11 cellular contexts compared by ENCODE assay signal in the genomic region with DNA sequence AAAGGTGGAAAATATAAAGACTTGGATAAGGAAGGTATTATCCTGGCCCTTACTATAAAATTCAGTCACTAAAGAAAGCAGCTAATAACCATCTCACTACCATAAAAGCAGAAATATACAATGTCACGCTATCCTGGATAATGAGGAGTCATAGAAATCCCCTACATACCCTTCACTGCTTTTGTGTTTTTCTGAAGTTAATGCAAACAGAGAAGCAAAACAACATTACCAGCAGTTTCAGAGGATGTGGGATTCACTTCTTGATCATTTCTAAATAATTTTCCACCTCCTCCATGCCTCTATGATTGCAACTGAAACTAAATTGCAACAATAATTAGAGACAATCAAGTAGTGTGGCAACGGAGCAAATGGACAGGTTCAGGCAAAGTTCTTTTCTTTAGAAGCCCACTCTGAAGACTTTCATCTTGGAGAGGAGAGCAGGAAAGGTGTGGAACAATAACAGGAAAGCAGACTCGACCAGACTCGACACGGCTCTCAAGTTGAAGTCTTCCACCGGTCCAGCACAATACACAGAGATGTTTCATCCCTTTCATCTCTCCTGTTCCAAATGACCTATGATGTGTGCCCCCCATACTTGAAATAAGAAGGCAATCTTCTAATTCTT. TPM values are rescaled to one million over a fixed set of nuclear protein-coding genes. Genes with fewer than 3 reads are reported as not detected.
A peak's percentile ranks its signal among the peaks of the same experiment; 100 is the strongest.
DNase-seq lines count a peak whose midpoint lies in the region; ATAC-seq, FAIRE-seq and TF ChIP-seq lines count a peak whose summit lies in the region.
"Had no signal": no experiment of that assay in that cellular context is flagged by ENCODE, and none has a peak within 500 bp of the region (broad histone marks: within the 10 kb centered on the region; RNA-seq: fewer than 3 reads in every experiment).

No MANE protein-coding gene starts in this region.

- no peaks in the 10 kb centered on the region for H3K27me3 Mint-ChIP-seq in activated naive CD8-positive, alpha-beta T cell treated with anti-CD3 and anti-CD28 coated beads, Interleukin-2, amount 10 ng/mL, durations not matched to agents 7 days and 5 days

- no peak overlapping the region for H3K4me3 ChIP-seq in gastrocnemius medialis

- no peaks in the 10 kb centered on the region for H3K9me3 ChIP-seq in gastrocnemius medialis

- peaks cover 10% of the 10 kb centered on the region for H3K36me3 Mint-ChIP-seq in activated naive CD8-positive, alpha-beta T cell treated with anti-CD3 and anti-CD28 coated beads, Interleukin-2, amount 10 ng/mL, durations not matched to agents 7 days and 5 days

- H3K4me3 Mint-ChIP-seq in activated naive CD8-positive, alpha-beta T cell treated with anti-CD3 and anti-CD28 coated beads, Interleukin-2, amount 10 ng/mL, durations not matched to agents 7 days and 5 days = peak overlapping the region; percentile 79

- H3K9me3 Mint-ChIP-seq in activated naive CD8-positive, alpha-beta T cell treated with anti-CD3 and anti-CD28 coated beads, Interleukin-2, amount 10 ng/mL, durations not matched to agents 7 days and 5 days = no peaks in the 10 kb centered on the region

- peak; percentile 21 for DNase-seq in DMS79 treated with DMSO at 0.1 percent for 48 hours (lab: John Stamatoyannopoulos, UW)
- DNase-seq in DMS79 (lab: John Stamatoyannopoulos, UW) = no peak
- no peak for DNase-seq in activated naive CD8-positive, alpha-beta T cell treated with anti-CD3 and anti-CD28 coated beads, Interleukin-2, amount 10 ng/mL, durations not matched to agents 7 days and 5 days
- no peak for DNase-seq in gastrocnemius medialis
- no peak for DNase-seq in HTR-8/SVneo (ENCODE audit: insufficient read length, low spot score)
- no peak for DNase-seq in DMS53 treated with DMSO at 0.1 percent for 48 hours (lab: John Stamatoyannopoulos, UW; ENCODE audit: unreplicated experiment)
- DNase-seq: DND-41, SHP77 had no signal

- no peaks in the 10 kb centered on the region for H3K36me3 ChIP-seq in gastrocnemius medialis

- peaks cover 36% of the 10 kb centered on the region for H3K4me1 Mint-ChIP-seq in activated naive CD8-positive, alpha-beta T cell treated with anti-CD3 and anti-CD28 coated beads, Interleukin-2, amount 10 ng/mL, durations not matched to agents 7 days and 5 days

- peaks cover 41 to 50% of the 10 kb centered on the region in 2 donors for H3K4me1 ChIP-seq in gastrocnemius medialis

- POLR2A ChIA-PET in activated naive CD8-positive, alpha-beta T cell treated with anti-CD3 and anti-CD28 coated beads, Interleukin-2, amount 10 ng/mL, durations not matched to agents 7 days and 5 days (lab: Charles Lee) = interaction anchor here (0.9 to 1.7 kb wide), 5 partner anchors 8 to 29 kb away, joined by 3 to 9 read pairs (median 4); no protein-coding TSS in a partner anchor

- peak overlapping the region in 3 of 4 donors; percentile 36 to 67 (median 58) for H3K27ac ChIP-seq in gastrocnemius medialis
- H3K27ac ChIP-seq: 22Rv1 had no signal

- in situ Hi-C loops in gastrocnemius medialis (cut with MboI; ENCODE audit: low sequenced_read_pairs in 4 of 4) = no loop called here

- intact Hi-C loops in gastrocnemius medialis (cut with DNase I; ENCODE audit: low total_unique reads) = no loop called here

- no peak for TF ChIP-seq CTCF in gastrocnemius medialis (IDR thresholded peaks at IDR 0.05 in 4 of 5, conservative IDR thresholded peaks at IDR 0.05 in 1 of 5)

- ATAC-seq in HG03354 (IDR thresholded peaks at IDR 0.05; ENCODE audit: poor library complexity, severe bottlenecking, unreplicated experiment) = peak; percentile 48
- ATAC-seq in activated naive CD8-positive, alpha-beta T cell treated with anti-CD3 and anti-CD28 coated beads, Interleukin-2, amount 10 ng/mL, durations not matched to agents 7 days and 5 days (ENCODE audit: low read depth) = peak; percentile 13
- ATAC-seq in gastrocnemius medialis = no peak
- no peak for ATAC-seq in HG02588 (IDR thresholded peaks at IDR 0.05; ENCODE audit: unreplicated experiment)

- no peak for TF ChIP-seq POLR2A in gastrocnemius medialis (IDR thresholded peaks at IDR 0.05)

- H3K27ac Mint-ChIP-seq in activated naive CD8-positive, alpha-beta T cell treated with anti-CD3 and anti-CD28 coated beads, Interleukin-2, amount 10 ng/mL, durations not matched to agents 7 days and 5 days = peak overlapping the region; percentile 88

- H3K27me3 ChIP-seq in gastrocnemius medialis = no peaks in the 10 kb centered on the region

- FAIRE-seq in HTR-8/SVneo (lab: Jason Lieb, UNC) = no peak

RNA-seq across cellular contexts. Expression of a gene that starts 10.2 kb away (rescaled TPM):
- 100 to 1,000 TPM; 180 to 200 TPM for total RNA-seq in activated naive CD8-positive, alpha-beta T cell treated with anti-CD3 and anti-CD28 coated beads, Interleukin-2, amount 10 ng/mL, durations not matched to agents 7 days and 5 days
- total RNA-seq in gastrocnemius medialis = 10 to 100 TPM; 24.7 to 43.7 (median 32.4) TPM

Comparison
In these comparisons a context has a peak if more than half of its experiments do, and no peak if none do; other contexts are left out.
1. ATAC-seq: peak in HG03354 (single experiment) and activated naive CD8-positive, alpha-beta T cell treated with anti-CD3 and anti-CD28 coated beads, Interleukin-2, amount 10 ng/mL, durations not matched to agents 7 days and 5 days (single experiment); none in gastrocnemius medialis (0 of 2) and HG02588 (single experiment).
2. RNA of a gene that starts 10.2 kb away (total RNA-seq): 180 to 200 TPM in activated naive CD8-positive, alpha-beta T cell treated with anti-CD3 and anti-CD28 coated beads, Interleukin-2, amount 10 ng/mL, durations not matched to agents 7 days and 5 days; 24.7 to 43.7 TPM in gastrocnemius medialis; every median in the first group is over 4 times any median in the second.